Comparison of ENCODE assay signal across 1 cellular context in the genomic region with DNA sequence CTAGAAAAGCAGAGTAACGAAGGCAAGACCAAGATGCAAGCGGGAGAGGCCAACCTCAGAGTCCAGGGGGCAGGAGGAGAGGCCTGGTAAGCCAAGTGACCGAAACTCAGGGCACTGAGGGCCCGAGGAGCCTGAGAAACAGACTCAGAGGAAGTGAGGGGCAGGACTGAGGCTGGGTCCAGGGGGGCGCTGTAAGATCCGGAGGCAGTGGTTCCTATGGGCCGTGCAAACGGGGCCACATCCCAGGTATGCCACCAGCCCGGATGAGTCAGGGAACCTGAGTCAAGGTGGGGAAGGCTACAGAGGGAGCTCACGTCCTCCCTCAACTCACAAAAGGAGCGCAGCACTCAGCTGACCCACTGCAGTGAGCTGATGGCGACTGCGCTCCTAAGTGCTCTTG.
TF ChIP-seq lines count a peak whose summit lies in the region.

No MANE protein-coding gene starts in this region.

TF ChIP-seq in HepG2, 621 proteins besides CTCF, POLR2A, EP300 and RAD21 (continues in another document):
- TF ChIP-seq ZSCAN25 (CRISPR knock-in tag; IDR thresholded peaks at IDR 0.05): no peak
- no peak for TF ChIP-seq ZNF777 (CRISPR knock-in tag; IDR thresholded peaks at IDR 0.05)
- no peak for TF ChIP-seq BRD4 (CRISPR knock-in tag; IDR thresholded peaks at IDR 0.05)
- TF ChIP-seq PHF21A (CRISPR knock-in tag; IDR thresholded peaks at IDR 0.05): no peak
- TF ChIP-seq ZNF224 (CRISPR knock-in tag; IDR thresholded peaks at IDR 0.05): no peak
- 0 out of 2 replicates have a peak, but pooled peaks have one; percentile 35 for TF ChIP-seq ZFP82 (CRISPR knock-in tag; IDR thresholded peaks at IDR 0.05; ENCODE audit: borderline replicate concordance)
- no peak for TF ChIP-seq ZBTB38 (CRISPR knock-in tag; IDR thresholded peaks at IDR 0.05)
- no peak for TF ChIP-seq ASH2L (IDR thresholded peaks at IDR 0.05; ENCODE audit: insufficient read length, low read depth, low read length)
- TF ChIP-seq SUZ12 (IDR thresholded peaks at IDR 0.05; ENCODE audit: low read depth, low read length): no peak
- no peak for TF ChIP-seq PHB2 (IDR thresholded peaks at IDR 0.05; ENCODE audit: partially characterized antibody)
- no peak for TF ChIP-seq HHEX (CRISPR knock-in tag; IDR thresholded peaks at IDR 0.05)
- TF ChIP-seq MBNL3 (CRISPR knock-in tag; conservative IDR thresholded peaks at IDR 0.05): no peak
- no peak for TF ChIP-seq FOXJ3 (CRISPR knock-in tag; IDR thresholded peaks at IDR 0.05; ENCODE audit: borderline replicate concordance)
- TF ChIP-seq, protein P1, sequence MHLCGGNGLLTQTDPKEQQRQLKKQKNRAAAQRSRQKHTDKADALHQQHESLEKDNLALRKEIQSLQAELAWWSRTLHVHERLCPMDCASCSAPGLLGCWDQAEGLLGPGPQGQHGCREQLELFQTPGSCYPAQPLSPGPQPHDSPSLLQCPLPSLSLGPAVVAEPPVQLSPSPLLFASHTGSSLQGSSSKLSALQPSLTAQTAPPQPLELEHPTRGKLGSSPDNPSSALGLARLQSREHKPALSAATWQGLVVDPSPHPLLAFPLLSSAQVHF (CRISPR knock-in tag; IDR thresholded peaks at IDR 0.05): no peak
- TF ChIP-seq, protein P2, sequence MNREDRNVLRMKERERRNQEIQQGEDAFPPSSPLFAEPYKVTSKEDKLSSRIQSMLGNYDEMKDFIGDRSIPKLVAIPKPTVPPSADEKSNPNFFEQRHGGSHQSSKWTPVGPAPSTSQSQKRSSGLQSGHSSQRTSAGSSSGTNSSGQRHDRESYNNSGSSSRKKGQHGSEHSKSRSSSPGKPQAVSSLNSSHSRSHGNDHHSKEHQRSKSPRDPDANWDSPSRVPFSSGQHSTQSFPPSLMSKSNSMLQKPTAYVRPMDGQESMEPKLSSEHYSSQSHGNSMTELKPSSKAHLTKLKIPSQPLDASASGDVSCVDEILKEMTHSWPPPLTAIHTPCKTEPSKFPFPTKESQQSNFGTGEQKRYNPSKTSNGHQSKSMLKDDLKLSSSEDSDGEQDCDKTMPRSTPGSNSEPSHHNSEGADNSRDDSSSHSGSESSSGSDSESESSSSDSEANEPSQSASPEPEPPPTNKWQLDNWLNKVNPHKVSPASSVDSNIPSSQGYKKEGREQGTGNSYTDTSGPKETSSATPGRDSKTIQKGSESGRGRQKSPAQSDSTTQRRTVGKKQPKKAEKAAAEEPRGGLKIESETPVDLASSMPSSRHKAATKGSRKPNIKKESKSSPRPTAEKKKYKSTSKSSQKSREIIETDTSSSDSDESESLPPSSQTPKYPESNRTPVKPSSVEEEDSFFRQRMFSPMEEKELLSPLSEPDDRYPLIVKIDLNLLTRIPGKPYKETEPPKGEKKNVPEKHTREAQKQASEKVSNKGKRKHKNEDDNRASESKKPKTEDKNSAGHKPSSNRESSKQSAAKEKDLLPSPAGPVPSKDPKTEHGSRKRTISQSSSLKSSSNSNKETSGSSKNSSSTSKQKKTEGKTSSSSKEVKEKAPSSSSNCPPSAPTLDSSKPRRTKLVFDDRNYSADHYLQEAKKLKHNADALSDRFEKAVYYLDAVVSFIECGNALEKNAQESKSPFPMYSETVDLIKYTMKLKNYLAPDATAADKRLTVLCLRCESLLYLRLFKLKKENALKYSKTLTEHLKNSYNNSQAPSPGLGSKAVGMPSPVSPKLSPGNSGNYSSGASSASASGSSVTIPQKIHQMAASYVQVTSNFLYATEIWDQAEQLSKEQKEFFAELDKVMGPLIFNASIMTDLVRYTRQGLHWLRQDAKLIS (CRISPR knock-in tag; IDR thresholded peaks at IDR 0.05): no peak
- TF ChIP-seq KLF12 (CRISPR knock-in tag; IDR thresholded peaks at IDR 0.05; ENCODE audit: borderline replicate concordance): no peak
- no peak for TF ChIP-seq RBAK (CRISPR knock-in tag; IDR thresholded peaks at IDR 0.05)
- TF ChIP-seq, protein P3, sequence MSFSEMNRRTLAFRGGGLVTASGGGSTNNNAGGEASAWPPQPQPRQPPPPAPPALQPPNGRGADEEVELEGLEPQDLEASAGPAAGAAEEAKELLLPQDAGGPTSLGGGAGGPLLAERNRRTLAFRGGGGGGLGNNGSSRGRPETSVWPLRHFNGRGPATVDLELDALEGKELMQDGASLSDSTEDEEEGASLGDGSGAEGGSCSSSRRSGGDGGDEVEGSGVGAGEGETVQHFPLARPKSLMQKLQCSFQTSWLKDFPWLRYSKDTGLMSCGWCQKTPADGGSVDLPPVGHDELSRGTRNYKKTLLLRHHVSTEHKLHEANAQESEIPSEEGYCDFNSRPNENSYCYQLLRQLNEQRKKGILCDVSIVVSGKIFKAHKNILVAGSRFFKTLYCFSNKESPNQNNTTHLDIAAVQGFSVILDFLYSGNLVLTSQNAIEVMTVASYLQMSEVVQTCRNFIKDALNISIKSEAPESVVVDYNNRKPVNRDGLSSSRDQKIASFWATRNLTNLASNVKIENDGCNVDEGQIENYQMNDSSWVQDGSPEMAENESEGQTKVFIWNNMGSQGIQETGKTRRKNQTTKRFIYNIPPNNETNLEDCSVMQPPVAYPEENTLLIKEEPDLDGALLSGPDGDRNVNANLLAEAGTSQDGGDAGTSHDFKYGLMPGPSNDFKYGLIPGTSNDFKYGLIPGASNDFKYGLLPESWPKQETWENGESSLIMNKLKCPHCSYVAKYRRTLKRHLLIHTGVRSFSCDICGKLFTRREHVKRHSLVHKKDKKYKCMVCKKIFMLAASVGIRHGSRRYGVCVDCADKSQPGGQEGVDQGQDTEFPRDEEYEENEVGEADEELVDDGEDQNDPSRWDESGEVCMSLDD (CRISPR knock-in tag; IDR thresholded peaks at IDR 0.05; ENCODE audit: borderline replicate concordance): no peak
- TF ChIP-seq, protein P4, sequence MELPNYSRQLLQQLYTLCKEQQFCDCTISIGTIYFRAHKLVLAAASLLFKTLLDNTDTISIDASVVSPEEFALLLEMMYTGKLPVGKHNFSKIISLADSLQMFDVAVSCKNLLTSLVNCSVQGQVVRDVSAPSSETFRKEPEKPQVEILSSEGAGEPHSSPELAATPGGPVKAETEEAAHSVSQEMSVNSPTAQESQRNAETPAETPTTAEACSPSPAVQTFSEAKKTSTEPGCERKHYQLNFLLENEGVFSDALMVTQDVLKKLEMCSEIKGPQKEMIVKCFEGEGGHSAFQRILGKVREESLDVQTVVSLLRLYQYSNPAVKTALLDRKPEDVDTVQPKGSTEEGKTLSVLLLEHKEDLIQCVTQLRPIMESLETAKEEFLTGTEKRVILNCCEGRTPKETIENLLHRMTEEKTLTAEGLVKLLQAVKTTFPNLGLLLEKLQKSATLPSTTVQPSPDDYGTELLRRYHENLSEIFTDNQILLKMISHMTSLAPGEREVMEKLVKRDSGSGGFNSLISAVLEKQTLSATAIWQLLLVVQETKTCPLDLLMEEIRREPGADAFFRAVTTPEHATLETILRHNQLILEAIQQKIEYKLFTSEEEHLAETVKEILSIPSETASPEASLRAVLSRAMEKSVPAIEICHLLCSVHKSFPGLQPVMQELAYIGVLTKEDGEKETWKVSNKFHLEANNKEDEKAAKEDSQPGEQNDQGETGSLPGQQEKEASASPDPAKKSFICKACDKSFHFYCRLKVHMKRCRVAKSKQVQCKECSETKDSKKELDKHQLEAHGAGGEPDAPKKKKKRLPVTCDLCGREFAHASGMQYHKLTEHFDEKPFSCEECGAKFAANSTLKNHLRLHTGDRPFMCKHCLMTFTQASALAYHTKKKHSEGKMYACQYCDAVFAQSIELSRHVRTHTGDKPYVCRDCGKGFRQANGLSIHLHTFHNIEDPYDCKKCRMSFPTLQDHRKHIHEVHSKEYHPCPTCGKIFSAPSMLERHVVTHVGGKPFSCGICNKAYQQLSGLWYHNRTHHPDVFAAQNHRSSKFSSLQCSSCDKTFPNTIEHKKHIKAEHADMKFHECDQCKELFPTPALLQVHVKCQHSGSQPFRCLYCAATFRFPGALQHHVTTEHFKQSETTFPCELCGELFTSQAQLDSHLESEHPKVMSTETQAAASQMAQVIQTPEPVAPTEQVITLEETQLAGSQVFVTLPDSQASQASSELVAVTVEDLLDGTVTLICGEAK (IDR thresholded peaks at IDR 0.05): no peak
- TF ChIP-seq, protein P4 (CRISPR knock-in tag; IDR thresholded peaks at IDR 0.05): no peak
- TF ChIP-seq, protein P5, sequence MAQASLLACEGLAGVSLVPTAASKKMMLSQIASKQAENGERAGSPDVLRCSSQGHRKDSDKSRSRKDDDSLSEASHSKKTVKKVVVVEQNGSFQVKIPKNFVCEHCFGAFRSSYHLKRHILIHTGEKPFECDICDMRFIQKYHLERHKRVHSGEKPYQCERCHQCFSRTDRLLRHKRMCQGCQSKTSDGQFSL (CRISPR knock-in tag; IDR thresholded peaks at IDR 0.05): no peak
- TF ChIP-seq, protein P6, sequence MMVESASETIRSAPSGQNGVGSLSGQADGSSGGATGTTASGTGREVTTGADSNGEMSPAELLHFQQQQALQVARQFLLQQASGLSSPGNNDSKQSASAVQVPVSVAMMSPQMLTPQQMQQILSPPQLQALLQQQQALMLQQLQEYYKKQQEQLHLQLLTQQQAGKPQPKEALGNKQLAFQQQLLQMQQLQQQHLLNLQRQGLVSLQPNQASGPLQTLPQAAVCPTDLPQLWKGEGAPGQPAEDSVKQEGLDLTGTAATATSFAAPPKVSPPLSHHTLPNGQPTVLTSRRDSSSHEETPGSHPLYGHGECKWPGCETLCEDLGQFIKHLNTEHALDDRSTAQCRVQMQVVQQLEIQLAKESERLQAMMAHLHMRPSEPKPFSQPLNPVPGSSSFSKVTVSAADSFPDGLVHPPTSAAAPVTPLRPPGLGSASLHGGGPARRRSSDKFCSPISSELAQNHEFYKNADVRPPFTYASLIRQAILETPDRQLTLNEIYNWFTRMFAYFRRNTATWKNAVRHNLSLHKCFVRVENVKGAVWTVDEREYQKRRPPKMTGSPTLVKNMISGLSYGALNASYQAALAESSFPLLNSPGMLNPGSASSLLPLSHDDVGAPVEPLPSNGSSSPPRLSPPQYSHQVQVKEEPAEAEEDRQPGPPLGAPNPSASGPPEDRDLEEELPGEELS (CRISPR knock-in tag; IDR thresholded peaks at IDR 0.05): no peak
- no peak for TF ChIP-seq FOXK1 (CRISPR knock-in tag; IDR thresholded peaks at IDR 0.05; ENCODE audit: borderline replicate concordance, low read depth)
- no peak for TF ChIP-seq SOX13 (IDR thresholded peaks at IDR 0.05)
- TF ChIP-seq SOX13 (CRISPR knock-in tag; conservative IDR thresholded peaks at IDR 0.05 in 1 of 2, IDR thresholded peaks at IDR 0.05 in 1 of 2): no peak
- no peak for TF ChIP-seq CENPT (CRISPR knock-in tag; IDR thresholded peaks at IDR 0.05; ENCODE audit: low read depth)
- no peak for TF ChIP-seq NFIB (CRISPR knock-in tag; IDR thresholded peaks at IDR 0.05; ENCODE audit: borderline replicate concordance)
- TF ChIP-seq, protein P7, sequence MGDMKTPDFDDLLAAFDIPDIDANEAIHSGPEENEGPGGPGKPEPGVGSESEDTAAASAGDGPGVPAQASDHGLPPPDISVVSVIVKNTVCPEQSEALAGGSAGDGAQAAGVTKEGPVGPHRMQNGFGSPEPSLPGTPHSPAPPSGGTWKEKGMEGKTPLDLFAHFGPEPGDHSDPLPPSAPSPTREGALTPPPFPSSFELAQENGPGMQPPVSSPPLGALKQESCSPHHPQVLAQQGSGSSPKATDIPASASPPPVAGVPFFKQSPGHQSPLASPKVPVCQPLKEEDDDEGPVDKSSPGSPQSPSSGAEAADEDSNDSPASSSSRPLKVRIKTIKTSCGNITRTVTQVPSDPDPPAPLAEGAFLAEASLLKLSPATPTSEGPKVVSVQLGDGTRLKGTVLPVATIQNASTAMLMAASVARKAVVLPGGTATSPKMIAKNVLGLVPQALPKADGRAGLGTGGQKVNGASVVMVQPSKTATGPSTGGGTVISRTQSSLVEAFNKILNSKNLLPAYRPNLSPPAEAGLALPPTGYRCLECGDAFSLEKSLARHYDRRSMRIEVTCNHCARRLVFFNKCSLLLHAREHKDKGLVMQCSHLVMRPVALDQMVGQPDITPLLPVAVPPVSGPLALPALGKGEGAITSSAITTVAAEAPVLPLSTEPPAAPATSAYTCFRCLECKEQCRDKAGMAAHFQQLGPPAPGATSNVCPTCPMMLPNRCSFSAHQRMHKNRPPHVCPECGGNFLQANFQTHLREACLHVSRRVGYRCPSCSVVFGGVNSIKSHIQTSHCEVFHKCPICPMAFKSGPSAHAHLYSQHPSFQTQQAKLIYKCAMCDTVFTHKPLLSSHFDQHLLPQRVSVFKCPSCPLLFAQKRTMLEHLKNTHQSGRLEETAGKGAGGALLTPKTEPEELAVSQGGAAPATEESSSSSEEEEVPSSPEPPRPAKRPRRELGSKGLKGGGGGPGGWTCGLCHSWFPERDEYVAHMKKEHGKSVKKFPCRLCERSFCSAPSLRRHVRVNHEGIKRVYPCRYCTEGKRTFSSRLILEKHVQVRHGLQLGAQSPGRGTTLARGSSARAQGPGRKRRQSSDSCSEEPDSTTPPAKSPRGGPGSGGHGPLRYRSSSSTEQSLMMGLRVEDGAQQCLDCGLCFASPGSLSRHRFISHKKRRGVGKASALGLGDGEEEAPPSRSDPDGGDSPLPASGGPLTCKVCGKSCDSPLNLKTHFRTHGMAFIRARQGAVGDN (CRISPR knock-in tag; IDR thresholded peaks at IDR 0.05): peak; percentile 54
- no peak for TF ChIP-seq NONO (IDR thresholded peaks at IDR 0.05)
- 0 out of 2 replicates have a peak, but pooled peaks have one; percentile 26 for TF ChIP-seq NONO (CRISPR knock-in tag; conservative IDR thresholded peaks at IDR 0.05)
- TF ChIP-seq ZFP1 (CRISPR knock-in tag; IDR thresholded peaks at IDR 0.05): no peak
